Comparison of ENCODE assay signal across 8 cellular contexts in genomic region chr1:161159087-161159914, GRCh38. TPM values are rescaled to one million over a fixed set of nuclear protein-coding genes. Genes with fewer than 3 reads are reported as not detected.
DNase-seq lines count a peak whose midpoint lies in the region; ATAC-seq and TF ChIP-seq lines count a peak whose summit lies in the region.

Gene USP21, plus strand, starts transcription at chr1:161159500. Its CDS starts 1,141 bp downstream, at chr1:161160641.

- CTCF ChIA-PET in activated CD4-positive, alpha-beta T cell treated with anti-CD3 and anti-CD28 coated beads, Interleukin-2, amount 10 ng/mL, durations not matched to agents 7 days and 5 days (lab: Charles Lee), result interaction anchor here (1.5 to 2.0 kb wide), 3 partner anchors 8 to 35 kb away, joined by 3 to 8 read pairs (median 3); partner anchors contain the start of gene B4GALT3

- peaks cover 40 to 69% (median 60%) of the 10 kb centered on the region in 11 experiments for H3K36me3 ChIP-seq in BLaER1 treated with 17β-estradiol and CSF1 and Interleukin-3, amounts not matched to agents 10 nM and 100 nM

- H3K27me3 Mint-ChIP-seq in activated CD4-positive, alpha-beta T cell treated with anti-CD3 and anti-CD28 coated beads, Interleukin-2, amount 10 ng/mL, durations not matched to agents 7 days and 5 days, result no peaks in the 10 kb centered on the region

- peaks cover 41 to 71% (median 53%) of the 10 kb centered on the region in 10 experiments for H3K4me1 ChIP-seq in BLaER1 treated with 17β-estradiol and CSF1 and Interleukin-3, amounts not matched to agents 10 nM and 100 nM

- H3K27ac Mint-ChIP-seq in activated CD4-positive, alpha-beta T cell treated with anti-CD3 and anti-CD28 coated beads, Interleukin-2, amount 10 ng/mL, durations not matched to agents 7 days and 5 days, result peak within 1 kb of the TSS; percentile 92

- peak within 1 kb of the TSS; percentile 85 to 97 (median 92) for H3K9ac ChIP-seq in BLaER1 treated with 17β-estradiol and CSF1 and Interleukin-3, amounts not matched to agents 10 nM and 100 nM

- H3K27me3 ChIP-seq in BLaER1 treated with 17β-estradiol and CSF1 and Interleukin-3, amounts not matched to agents 10 nM and 100 nM, result no peaks in the 10 kb centered on the region

- no peak for TF ChIP-seq CTCF in coronary artery (IDR thresholded peaks at IDR 0.05)

- H3K4me3 ChIP-seq in BLaER1 treated with 17β-estradiol and CSF1 and Interleukin-3, amounts not matched to agents 10 nM and 100 nM, result peak within 1 kb of the TSS; percentile 74 to 92 (median 81)
- H3K4me3 ChIP-seq in coronary artery, result peak within 1 kb of the TSS; percentile 93

- DNase-seq in NCI-H748 (lab: John Stamatoyannopoulos, UW; ENCODE audit: unreplicated experiment) (peak; percentile 94), coronary artery (ENCODE audit: low spot score) (peak; percentile 94), left lobe of liver (ENCODE audit: low spot score) (peak; percentile 94)
- DNase-seq in activated CD4-positive, alpha-beta T cell treated with anti-CD3 and anti-CD28 coated beads, Interleukin-2, amount 10 ng/mL, durations not matched to agents 7 days and 5 days, result peak; percentile 93
- DNase-seq in stimulated activated CD4-positive, alpha-beta T cell treated with anti-CD3 and anti-CD28 coated beads, Interleukin-2, amount 100 ng/mL, for 4 hours (ENCODE audit: low read depth), result peak; percentile 87

- peaks cover 60% of the 10 kb centered on the region for H3K36me3 Mint-ChIP-seq in activated CD4-positive, alpha-beta T cell treated with anti-CD3 and anti-CD28 coated beads, Interleukin-2, amount 10 ng/mL, durations not matched to agents 7 days and 5 days (ENCODE audit: low read depth)

- peak; percentile 89 for ATAC-seq in GM19351 (IDR thresholded peaks at IDR 0.05; ENCODE audit: unreplicated experiment)
- peak; percentile 83 for ATAC-seq in HG03521 (IDR thresholded peaks at IDR 0.05; ENCODE audit: unreplicated experiment)
- ATAC-seq in left lobe of liver, result peak; percentile 97

- peak within 1 kb of the TSS; percentile 80 to 97 (median 92) for H3K4me2 ChIP-seq in BLaER1 treated with 17β-estradiol and CSF1 and Interleukin-3, amounts not matched to agents 10 nM and 100 nM

- H3K4me3 Mint-ChIP-seq in activated CD4-positive, alpha-beta T cell treated with anti-CD3 and anti-CD28 coated beads, Interleukin-2, amount 10 ng/mL, durations not matched to agents 7 days and 5 days, result peak within 1 kb of the TSS; percentile 91

- H4K20me1 ChIP-seq in BLaER1 treated with 17β-estradiol and CSF1 and Interleukin-3, amounts not matched to agents 10 nM and 100 nM, result no peaks in the 10 kb centered on the region

- H3K27ac ChIP-seq in BLaER1 treated with 17β-estradiol and CSF1 and Interleukin-3, amounts not matched to agents 10 nM and 100 nM, result peak within 1 kb of the TSS; percentile 73 to 93 (median 87)
- peak within 1 kb of the TSS; percentile 80 to 88 for H3K27ac ChIP-seq in coronary artery

- POLR2A ChIA-PET in activated CD4-positive, alpha-beta T cell treated with anti-CD3 and anti-CD28 coated beads, Interleukin-2, amount 10 ng/mL, durations not matched to agents 7 days and 5 days (lab: Charles Lee), result no interaction called here

- peaks cover 71% of the 10 kb centered on the region for H3K4me1 Mint-ChIP-seq in activated CD4-positive, alpha-beta T cell treated with anti-CD3 and anti-CD28 coated beads, Interleukin-2, amount 10 ng/mL, durations not matched to agents 7 days and 5 days

- H3K9me3 Mint-ChIP-seq in activated CD4-positive, alpha-beta T cell treated with anti-CD3 and anti-CD28 coated beads, Interleukin-2, amount 10 ng/mL, durations not matched to agents 7 days and 5 days, result no peaks in the 10 kb centered on the region

- H3K9me3 ChIP-seq in BLaER1 treated with 17β-estradiol and CSF1 and Interleukin-3, amounts not matched to agents 10 nM and 100 nM (replicated peaks in 1 of 11), result no peaks in the 10 kb centered on the region

RNA-seq across cellular contexts. Expression of gene USP21, which starts in this region (rescaled TPM):
- total RNA-seq in activated CD4-positive, alpha-beta T cell treated with anti-CD3 and anti-CD28 coated beads, Interleukin-2, amount 10 ng/mL, durations not matched to agents 7 days and 5 days, result 10 to 100 TPM; 34.7 to 40.2 TPM
- 10.2 TPM for total RNA-seq in left lobe of liver

Comparison
In these comparisons a context has a peak if more than half of its experiments do, and no peak if none do; other contexts are left out.
1. Peak in every context shown above with its lines: DNase-seq, ATAC-seq, H3K4me3 ChIP-seq and H3K27ac ChIP-seq.